ENCODE assay signal across 29 cellular contexts in the genomic region with DNA sequence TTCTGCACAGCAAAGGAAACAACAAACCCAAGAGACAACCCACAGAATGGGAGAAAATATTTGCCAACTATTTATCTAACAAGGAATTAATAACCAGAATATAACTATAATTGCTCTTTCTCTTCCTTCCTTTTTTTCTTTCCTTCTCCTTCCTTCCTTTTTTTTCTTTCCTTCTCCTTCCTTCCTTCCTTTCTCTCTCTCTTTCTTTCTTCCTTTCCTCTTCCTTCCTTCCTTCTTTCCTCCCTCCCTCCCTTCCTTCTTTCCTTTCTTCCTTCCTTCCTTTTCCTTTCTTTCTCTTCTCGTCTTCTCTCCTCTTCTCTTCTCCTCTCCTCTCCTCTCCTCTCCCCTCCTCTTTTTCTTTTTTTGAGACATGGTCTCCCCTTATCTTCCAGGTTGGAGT.
"Had no signal": no experiment of that assay in that cellular context is flagged by ENCODE, and none has a peak within 500 bp of the region (broad histone marks: within the 10 kb centered on the region; RNA-seq: fewer than 3 reads in every experiment).

No MANE protein-coding gene starts in this region.

- H3K9me3 ChIP-seq: testis, thoracic aorta, thyroid gland, upper lobe of right lung, uterus, vagina had no signal

- DNase-seq: stimulated activated CD4-positive, alpha-beta T cell treated with anti-CD3 and anti-CD28 coated beads, Interleukin-2, amount 100 ng/mL, for 48 hours; stimulated activated CD4-positive, alpha-beta T cell treated with anti-CD3 and anti-CD28 coated beads, Interleukin-4, amount 100 ng/mL, for 1 hour; stimulated activated CD4-positive, alpha-beta T cell treated with anti-CD3 and anti-CD28 coated beads, Interleukin-4, amount 100 ng/mL, for 24 hours; stimulated activated CD4-positive, alpha-beta T cell treated with anti-CD3 and anti-CD28 coated beads, Interleukin-4, amount 100 ng/mL, for 4 hours; stimulated activated CD8-positive, alpha-beta memory T cell treated with anti-CD3 and anti-CD28 coated beads, Interleukin-4, amount 100 ng/mL, for 48 hours; stimulated activated naive B cell treated with anti-CD40 and anti-IgM and Interleukin-4, amounts not matched to agents 10 μg/mL and 1 μg/mL and 100 μg/mL, for 72 hours; stimulated activated naive CD4-positive, alpha-beta T cell; stimulated activated naive CD4-positive, alpha-beta T cell treated with Interleukin-2 at 50 U/mL for 16 hours; stimulated activated naive CD8-positive, alpha-beta T cell treated with anti-CD3 and anti-CD28 coated beads, Interleukin-15, amount 100 ng/mL, for 72 hours; stimulated activated naive CD8-positive, alpha-beta T cell treated with anti-CD3 and anti-CD28 coated beads, Interleukin-15, Interleukin-2, amounts not matched to agents 100 U/mL and 50 U/mL, for 24 hours; stomach; substantia nigra; testis; thyroid gland; tibial artery; transverse colon; trophoblast cell; upper lobe of left lung; upper lobe of right lung; uterus had no signal

- H3K4me1 ChIP-seq: stomach, suprapubic skin, testis, thyroid gland, tibial artery, tibial nerve, transverse colon, upper lobe of left lung, upper lobe of right lung, uterus, vagina had no signal

- H3K27me3 ChIP-seq: stomach, suprapubic skin, testis, thyroid gland, tibial artery, tibial nerve, transverse colon, upper lobe of left lung, upper lobe of right lung, uterus, vagina had no signal

- H3K27ac ChIP-seq: stomach, suprapubic skin, testis, thoracic aorta, thyroid gland, tibial artery, tibial nerve, transverse colon, upper lobe of left lung, upper lobe of right lung, uterus, vagina had no signal

- FAIRE-seq: urothelium cell line had no signal

- ATAC-seq: stimulated activated effector memory CD8-positive, alpha-beta T cell treated with anti-CD3 and anti-CD28 coated beads, Interleukin-12 subunit alpha, Interleukin-12 subunit beta, amount 100 ng/mL, for 72 hours; stimulated activated memory B cell treated with anti-CD40 and anti-IgM and Interleukin-4, amounts not matched to agents 10 μg/mL and 1 μg/mL and 100 μg/mL, for 72 hours; stimulated activated naive B cell treated with anti-CD40 and anti-IgM and Interleukin-4, amounts not matched to agents 10 μg/mL and 1 μg/mL and 100 μg/mL, for 72 hours; stimulated activated naive CD8-positive, alpha-beta T cell treated with anti-CD3 and anti-CD28 coated beads, Interleukin-15, amount 100 ng/mL, for 72 hours; stimulated activated naive CD8-positive, alpha-beta T cell treated with anti-CD3 and anti-CD28 coated beads, Interleukin-15, Interleukin-2, amounts not matched to agents 100 U/mL and 50 U/mL, for 24 hours; upper lobe of right lung had no signal

- H3K4me1 Mint-ChIP-seq: stimulated activated effector memory CD8-positive, alpha-beta T cell treated with anti-CD3 and anti-CD28 coated beads, Interleukin-12 subunit alpha, Interleukin-12 subunit beta, amount 100 ng/mL, for 72 hours; stimulated activated memory B cell treated with anti-CD40 and anti-IgM and Interleukin-4, amounts not matched to agents 10 μg/mL and 1 μg/mL and 100 μg/mL, for 72 hours; stimulated activated naive B cell treated with anti-CD40 and anti-IgM and Interleukin-4, amounts not matched to agents 10 μg/mL and 1 μg/mL and 100 μg/mL, for 72 hours; stimulated activated naive CD8-positive, alpha-beta T cell treated with anti-CD3 and anti-CD28 coated beads, Interleukin-15, amount 100 ng/mL, for 72 hours had no signal

- H3K4me3 Mint-ChIP-seq: stimulated activated effector memory CD8-positive, alpha-beta T cell treated with anti-CD3 and anti-CD28 coated beads, Interleukin-12 subunit alpha, Interleukin-12 subunit beta, amount 100 ng/mL, for 72 hours; stimulated activated memory B cell treated with anti-CD40 and anti-IgM and Interleukin-4, amounts not matched to agents 10 μg/mL and 1 μg/mL and 100 μg/mL, for 72 hours; stimulated activated naive B cell treated with anti-CD40 and anti-IgM and Interleukin-4, amounts not matched to agents 10 μg/mL and 1 μg/mL and 100 μg/mL, for 72 hours; stimulated activated naive CD8-positive, alpha-beta T cell treated with anti-CD3 and anti-CD28 coated beads, Interleukin-15, amount 100 ng/mL, for 72 hours; stimulated activated naive CD8-positive, alpha-beta T cell treated with anti-CD3 and anti-CD28 coated beads, Interleukin-15, Interleukin-2, amounts not matched to agents 100 ng/mL and 50 ng/mL, for 24 hours; type B pancreatic cell had no signal

- H3K36me3 ChIP-seq: stomach, suprapubic skin, thoracic aorta, thyroid gland, tibial artery, tibial nerve, transverse colon, upper lobe of left lung, upper lobe of right lung, uterus, vagina had no signal

- H3K27me3 Mint-ChIP-seq: stimulated activated memory B cell treated with anti-CD40 and anti-IgM and Interleukin-4, amounts not matched to agents 10 μg/mL and 1 μg/mL and 100 μg/mL, for 72 hours; stimulated activated naive B cell treated with anti-CD40 and anti-IgM and Interleukin-4, amounts not matched to agents 10 μg/mL and 1 μg/mL and 100 μg/mL, for 72 hours; stimulated activated naive CD8-positive, alpha-beta T cell treated with anti-CD3 and anti-CD28 coated beads, Interleukin-15, amount 100 ng/mL, for 72 hours; stimulated activated naive CD8-positive, alpha-beta T cell treated with anti-CD3 and anti-CD28 coated beads, Interleukin-15, Interleukin-2, amounts not matched to agents 100 ng/mL and 50 ng/mL, for 24 hours; type B pancreatic cell had no signal

- H3K4me3 ChIP-seq: stomach, suprapubic skin, testis, thoracic aorta, thyroid gland, tibial artery, tibial nerve, transverse colon, upper lobe of left lung, upper lobe of right lung, uterus, vagina had no signal

- H3K27ac Mint-ChIP-seq: stimulated activated effector memory CD8-positive, alpha-beta T cell treated with anti-CD3 and anti-CD28 coated beads, Interleukin-12 subunit alpha, Interleukin-12 subunit beta, amount 100 ng/mL, for 72 hours; stimulated activated memory B cell treated with anti-CD40 and anti-IgM and Interleukin-4, amounts not matched to agents 10 μg/mL and 1 μg/mL and 100 μg/mL, for 72 hours; stimulated activated naive B cell treated with anti-CD40 and anti-IgM and Interleukin-4, amounts not matched to agents 10 μg/mL and 1 μg/mL and 100 μg/mL, for 72 hours; stimulated activated naive CD8-positive, alpha-beta T cell treated with anti-CD3 and anti-CD28 coated beads, Interleukin-15, Interleukin-2, amounts not matched to agents 100 ng/mL and 50 ng/mL, for 24 hours; type B pancreatic cell had no signal

- H3K36me3 Mint-ChIP-seq: stimulated activated effector memory CD8-positive, alpha-beta T cell treated with anti-CD3 and anti-CD28 coated beads, Interleukin-12 subunit alpha, Interleukin-12 subunit beta, amount 100 ng/mL, for 72 hours; stimulated activated memory B cell treated with anti-CD40 and anti-IgM and Interleukin-4, amounts not matched to agents 10 μg/mL and 1 μg/mL and 100 μg/mL, for 72 hours; stimulated activated naive B cell treated with anti-CD40 and anti-IgM and Interleukin-4, amounts not matched to agents 10 μg/mL and 1 μg/mL and 100 μg/mL, for 72 hours; type B pancreatic cell had no signal
